30 cellular contexts compared by ENCODE assay signal in the genomic region with DNA sequence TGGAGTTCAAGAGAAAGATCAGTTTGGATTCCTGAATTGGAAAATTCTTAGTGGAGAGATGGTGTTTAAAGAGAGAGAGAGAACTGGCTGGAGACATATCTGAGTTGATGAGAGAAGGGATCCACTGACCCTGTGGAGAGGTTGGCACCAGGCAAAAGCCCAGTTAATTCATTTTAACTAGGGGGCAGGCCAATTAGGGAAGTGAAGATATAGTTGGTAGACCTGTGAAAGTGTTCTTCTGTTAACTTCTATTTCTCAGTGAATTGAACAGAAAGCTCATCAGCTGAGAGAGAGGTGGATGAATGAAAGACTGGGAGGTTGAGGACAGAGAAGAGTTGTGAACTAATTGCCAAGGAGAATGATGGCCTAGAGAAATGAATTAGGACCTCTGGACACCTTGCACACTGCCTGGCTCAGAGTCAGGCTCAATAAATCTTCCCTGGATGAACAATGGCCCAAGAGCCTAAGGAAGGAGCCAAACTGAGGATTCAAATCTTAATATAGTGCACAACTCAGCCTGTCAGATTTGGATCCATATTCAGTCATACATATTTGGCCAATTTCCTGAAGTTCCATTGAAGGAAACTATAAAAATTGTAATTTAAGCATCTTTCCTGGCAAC.
"Had no signal": no experiment of that assay in that cellular context is flagged by ENCODE, and none has a peak within 500 bp of the region (broad histone marks: within the 10 kb centered on the region; RNA-seq: fewer than 3 reads in every experiment).

No MANE protein-coding gene starts in this region.

- H3K36me3 ChIP-seq: gastrocnemius medialis, left ventricle myocardium inferior, pancreas, prostate gland, right atrium auricular region, transverse colon had no signal

- H3K79me2 ChIP-seq: hepatocyte had no signal

- DNase-seq: activated CD4-positive, alpha-beta T cell treated with anti-CD3 and anti-CD28 coated beads for 36 hours; activated CD4-positive, CD25-positive, alpha-beta regulatory T cell; activated CD8-positive, alpha-beta memory T cell treated with anti-CD3 and anti-CD28 coated beads, Interleukin-2, amount 10 ng/mL, durations not matched to agents 7 days and 5 days; activated CD8-positive, alpha-beta T cell treated with anti-CD3 and anti-CD28 coated beads, Interleukin-2, amount 10 ng/mL, durations not matched to agents 7 days and 5 days; activated naive CD8-positive, alpha-beta T cell treated with anti-CD3 and anti-CD28 coated beads, Interleukin-2, amount 50 U/mL, for 24 hours; activated T-cell treated with anti-CD3 and anti-CD28 coated beads, Interleukin-2, amount 50 U/mL, for 48 hours; anterior cingulate cortex; effector memory CD4-positive, alpha-beta T cell; gastrocnemius medialis; glutamatergic neuron; left ventricle myocardium inferior; naive B cell; pancreas; stimulated activated CD4-positive, alpha-beta T cell treated with anti-CD3 and anti-CD28 coated beads, Interleukin-15, amount 100 ng/mL, for 24 hours; stimulated activated CD4-positive, alpha-beta T cell treated with anti-CD3 and anti-CD28 coated beads, Interleukin-2, amount 100 ng/mL, for 24 hours; stimulated activated naive CD4-positive, alpha-beta T cell treated with Interleukin-2 at 50 U/mL for 16 hours; T-helper 1 cell; testis; transverse colon had no signal

- H3K4me1 Mint-ChIP-seq: activated CD4-positive, alpha-beta T cell treated with anti-CD3 and anti-CD28 coated beads for 36 hours; activated CD8-positive, alpha-beta memory T cell treated with anti-CD3 and anti-CD28 coated beads, Interleukin-2, amount 10 ng/mL, durations not matched to agents 7 days and 5 days; activated naive CD4-positive, alpha-beta T cell treated with anti-CD3 and anti-CD28 coated beads, Interleukin-2, amount 50 U/mL, for 24 hours; activated naive CD8-positive, alpha-beta T cell treated with anti-CD3 and anti-CD28 coated beads, Interleukin-2, amount 50 U/mL, for 24 hours; central memory CD8-positive, alpha-beta T cell had no signal

- H2AFZ ChIP-seq: hepatocyte had no signal

- H3K9me3 Mint-ChIP-seq: activated naive CD4-positive, alpha-beta T cell treated with anti-CD3 and anti-CD28 coated beads, Interleukin-2, amount 50 U/mL, for 24 hours; activated naive CD8-positive, alpha-beta T cell treated with anti-CD3 and anti-CD28 coated beads, Interleukin-2, amount 50 U/mL, for 24 hours; activated T-helper 2 cell treated with anti-CD3 and anti-CD28 coated beads, Interferon-gamma antibody, Interleukin-2, Interleukin-4, amounts not matched to agents 10 μg/mL and 5 μg/mL and 100 μg/mL, durations not matched to agents 14 hours and 24 hours and 36 hours; central memory CD8-positive, alpha-beta T cell; naive B cell had no signal

- H3K27me3 ChIP-seq: gastrocnemius medialis, hepatocyte, pancreas, right atrium auricular region, testis, transverse colon had no signal

- H3K4me3 Mint-ChIP-seq: activated CD4-positive, alpha-beta T cell treated with anti-CD3 and anti-CD28 coated beads for 36 hours; activated CD8-positive, alpha-beta memory T cell treated with anti-CD3 and anti-CD28 coated beads, Interleukin-2, amount 10 ng/mL, durations not matched to agents 7 days and 5 days; activated CD8-positive, alpha-beta T cell treated with anti-CD3 and anti-CD28 coated beads, Interleukin-2, amount 10 ng/mL, durations not matched to agents 7 days and 5 days; activated naive CD4-positive, alpha-beta T cell treated with anti-CD3 and anti-CD28 coated beads, Interleukin-2, amount 50 U/mL, for 24 hours; activated naive CD8-positive, alpha-beta T cell treated with anti-CD3 and anti-CD28 coated beads, Interleukin-2, amount 50 U/mL, for 24 hours; central memory CD8-positive, alpha-beta T cell; mesothelial cell of epicardium; naive B cell had no signal

- ATAC-seq: activated CD4-positive, alpha-beta T cell treated with anti-CD3 and anti-CD28 coated beads for 36 hours; activated CD8-positive, alpha-beta memory T cell treated with anti-CD3 and anti-CD28 coated beads, Interleukin-2, amount 10 ng/mL, durations not matched to agents 7 days and 5 days; activated CD8-positive, alpha-beta T cell treated with anti-CD3 and anti-CD28 coated beads, Interleukin-2, amount 10 ng/mL, durations not matched to agents 7 days and 5 days; activated naive CD8-positive, alpha-beta T cell treated with anti-CD3 and anti-CD28 coated beads, Interleukin-2, amount 50 U/mL, for 24 hours; gastrocnemius medialis; pancreas had no signal

- H3K27ac ChIP-seq: gastrocnemius medialis, hepatocyte, left ventricle myocardium inferior, pancreas, prostate gland, right atrium auricular region, testis had no signal

- H3K4me1 ChIP-seq: gastrocnemius medialis, pancreas, prostate gland, right atrium auricular region, testis had no signal

- H3K9me3 ChIP-seq: gastrocnemius medialis, left ventricle myocardium inferior, pancreas, prostate gland, right atrium auricular region, testis, transverse colon had no signal

- H3K4me3 ChIP-seq: gastrocnemius medialis, hepatocyte, left ventricle myocardium inferior, lung, pancreas, prostate gland, right atrium auricular region, testis, transverse colon had no signal

- H3K36me3 Mint-ChIP-seq: activated CD8-positive, alpha-beta memory T cell treated with anti-CD3 and anti-CD28 coated beads, Interleukin-2, amount 10 ng/mL, durations not matched to agents 7 days and 5 days; activated naive CD4-positive, alpha-beta T cell treated with anti-CD3 and anti-CD28 coated beads, Interleukin-2, amount 50 U/mL, for 24 hours; naive B cell had no signal

- FAIRE-seq: bronchial epithelial cell, colon, pancreas, urothelium cell line had no signal

- H3K4me2 ChIP-seq: hepatocyte had no signal

- H3K27me3 Mint-ChIP-seq: activated naive CD8-positive, alpha-beta T cell treated with anti-CD3 and anti-CD28 coated beads, Interleukin-2, amount 50 U/mL, for 24 hours had no signal

- H3K27ac Mint-ChIP-seq: activated CD4-positive, alpha-beta T cell treated with anti-CD3 and anti-CD28 coated beads for 36 hours; activated CD8-positive, alpha-beta memory T cell treated with anti-CD3 and anti-CD28 coated beads, Interleukin-2, amount 10 ng/mL, durations not matched to agents 7 days and 5 days; activated CD8-positive, alpha-beta T cell treated with anti-CD3 and anti-CD28 coated beads, Interleukin-2, amount 10 ng/mL, durations not matched to agents 7 days and 5 days; activated naive CD4-positive, alpha-beta T cell treated with anti-CD3 and anti-CD28 coated beads, Interleukin-2, amount 50 U/mL, for 24 hours; activated naive CD8-positive, alpha-beta T cell treated with anti-CD3 and anti-CD28 coated beads, Interleukin-2, amount 50 U/mL, for 24 hours; activated T-helper 2 cell treated with anti-CD3 and anti-CD28 coated beads, Interferon-gamma antibody, Interleukin-2, Interleukin-4, amounts not matched to agents 10 μg/mL and 5 μg/mL and 100 μg/mL, durations not matched to agents 14 hours and 24 hours and 36 hours; mesothelial cell of epicardium; naive B cell had no signal
